Comparison of ENCODE assay signal across 16 cellular contexts in the genomic region with DNA sequence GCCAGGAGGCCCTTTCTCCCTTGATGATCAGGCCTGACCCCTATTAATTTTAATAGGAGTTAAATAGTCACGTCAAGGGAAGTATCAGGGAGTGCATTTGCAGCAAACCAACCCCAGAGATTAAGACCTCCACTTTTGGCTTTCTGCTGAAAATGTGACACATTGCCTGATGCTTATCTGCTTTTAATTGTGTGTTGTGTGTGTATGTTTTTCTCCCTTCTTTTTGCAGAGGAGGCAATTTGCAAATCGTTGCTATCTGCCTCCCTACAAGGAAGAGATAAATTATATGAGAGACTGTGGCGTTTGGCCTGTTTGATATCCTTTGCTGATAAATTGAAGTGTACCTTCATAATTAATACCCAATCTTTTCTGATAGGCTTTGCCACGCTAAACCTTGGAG.
DNase-seq lines count a peak whose midpoint lies in the region; ATAC-seq, FAIRE-seq and TF ChIP-seq lines count a peak whose summit lies in the region.
"Had no signal": no experiment of that assay in that cellular context is flagged by ENCODE, and none has a peak within 500 bp of the region (broad histone marks: within the 10 kb centered on the region; RNA-seq: fewer than 3 reads in every experiment).

No MANE protein-coding gene starts in this region.

- no peaks in the 10 kb centered on the region for H3K79me2 ChIP-seq in H1 (ENCODE audit: control insufficient read depth in 1 of 2, insufficient read depth in 2 of 2, low read length in 2 of 2)

- H3K36me3 Mint-ChIP-seq in stimulated activated naive CD8-positive, alpha-beta T cell treated with anti-CD3 and anti-CD28 coated beads, Interleukin-15, Interleukin-2, amounts not matched to agents 100 ng/mL and 50 ng/mL, for 24 hours (ENCODE audit: low read depth) = peaks cover 4% of the 10 kb centered on the region
- H3K36me3 Mint-ChIP-seq in T-helper 17 cell (ENCODE audit: low read depth) (peaks cover 3% of the 10 kb centered on the region), chondrocyte (ENCODE audit: low read depth) (no peaks in the 10 kb centered on the region)

- H4K8ac ChIP-seq in H1 (ENCODE audit: extremely low read depth, insufficient read depth, low read length) = no peak overlapping the region

- H2BK15ac ChIP-seq in H1 (ENCODE audit: low read length) = no peak overlapping the region

- H3K23me2 ChIP-seq in H1 (ENCODE audit: low read depth, low read length) = no peaks in the 10 kb centered on the region

- H2BK12ac ChIP-seq in H1 (ENCODE audit: low read depth, low read length) = no peak overlapping the region

- H2BK5ac ChIP-seq in H1 (ENCODE audit: low read depth, low read length) = no peak overlapping the region

- POLR2A ChIA-PET in H1 (lab: Charles Lee; ENCODE audit: partially characterized antibody) = no interaction called here

- H2BK120ac ChIP-seq in H1 (replicated peaks; ENCODE audit: low read depth, low read length) = no peak overlapping the region

- H3K36me3 ChIP-seq in H1 (ENCODE audit: control insufficient read depth in 2 of 4, insufficient read depth in 4 of 4, low read length in 3 of 4) = no peaks in the 10 kb centered on the region
- no peaks in the 10 kb centered on the region for H3K36me3 ChIP-seq in upper lobe of left lung
- H3K36me3 ChIP-seq: esophagus squamous epithelium, left ventricle myocardium inferior had no signal

- DNase-seq in stimulated activated naive CD8-positive, alpha-beta T cell treated with anti-CD3 and anti-CD28 coated beads, Interleukin-15, Interleukin-2, amounts not matched to agents 100 U/mL and 50 U/mL, for 24 hours = no peak
- DNase-seq in T-helper 17 cell (no peak), H1 (ENCODE audit: low read depth in 1 of 2, low spot score in 2 of 2) (no peak), chondrocyte (ENCODE audit: low spot score) (no peak), upper lobe of left lung (no peak), DMS79 (lab: John Stamatoyannopoulos, UW) (no peak), NCI-H1417 treated with DMSO at 0.1 percent for 48 hours (lab: John Stamatoyannopoulos, UW) (no peak)
- DNase-seq: activated CD8-positive, alpha-beta memory T cell treated with anti-CD3 and anti-CD28 coated beads for 24 hours; esophagus squamous epithelium; GF-D8; GM23248; left ventricle myocardium inferior; stimulated activated CD4-positive, alpha-beta T cell treated with anti-CD3 and anti-CD28 coated beads, Interleukin-2, amount 100 ng/mL, for 24 hours had no signal

- no peak overlapping the region for H2AK5ac ChIP-seq in H1 (ENCODE audit: low read depth, low read length)

- H2AFZ ChIP-seq in H1 (ENCODE audit: low read length) = peak overlapping the region; percentile 71; the same call in 1 of the 2 replicates
- H2AFZ ChIP-seq: GM23248 had no signal

- H3K14ac ChIP-seq in H1 (ENCODE audit: insufficient read length) = no peak overlapping the region

- FAIRE-seq in H1 (lab: Jason Lieb, UNC) = no peak
- FAIRE-seq: D721Med had no signal

- H3K4me3 Mint-ChIP-seq in stimulated activated naive CD8-positive, alpha-beta T cell treated with anti-CD3 and anti-CD28 coated beads, Interleukin-15, Interleukin-2, amounts not matched to agents 100 ng/mL and 50 ng/mL, for 24 hours = peak overlapping the region; percentile 84
- H3K4me3 Mint-ChIP-seq in T-helper 17 cell (peak overlapping the region; percentile 86), chondrocyte (ENCODE audit: unreplicated experiment) (no peak overlapping the region)

- H3K4me1 Mint-ChIP-seq in stimulated activated naive CD8-positive, alpha-beta T cell treated with anti-CD3 and anti-CD28 coated beads, Interleukin-15, Interleukin-2, amounts not matched to agents 100 ng/mL and 50 ng/mL, for 24 hours (ENCODE audit: low read depth) = peaks cover 47% of the 10 kb centered on the region
- H3K4me1 Mint-ChIP-seq in T-helper 17 cell (peaks cover 29% of the 10 kb centered on the region), chondrocyte (ENCODE audit: low read depth) (no peaks in the 10 kb centered on the region)

- peaks cover 9% of the 10 kb centered on the region for H3K9me3 Mint-ChIP-seq in stimulated activated naive CD8-positive, alpha-beta T cell treated with anti-CD3 and anti-CD28 coated beads, Interleukin-15, Interleukin-2, amounts not matched to agents 100 ng/mL and 50 ng/mL, for 24 hours
- peaks cover 12% of the 10 kb centered on the region for H3K9me3 Mint-ChIP-seq in chondrocyte (ENCODE audit: low read depth)

- H3K4me3 ChIP-seq in H1 (ENCODE audit: extremely low read depth in 1 of 4, insufficient read depth in 2 of 4, low read depth in 3 of 4, low read length in 4 of 4) (no peak overlapping the region), upper lobe of left lung (no peak overlapping the region)
- H3K4me3 ChIP-seq: esophagus squamous epithelium, GM23248, left ventricle myocardium inferior had no signal

- H3K27me3 ChIP-seq in H1 (replicated peaks in 1 of 4; ENCODE audit: control insufficient read depth in 3 of 4, extremely low read depth in 1 of 4, insufficient read depth in 3 of 4, low read length in 3 of 4) (no peaks in the 10 kb centered on the region), upper lobe of left lung (no peaks in the 10 kb centered on the region)
- H3K27me3 ChIP-seq: esophagus squamous epithelium had no signal

- H3K4me2 ChIP-seq in H1 (ENCODE audit: insufficient read depth in 1 of 2, low read depth in 2 of 2, low read length in 2 of 2) = no peak overlapping the region

- TF ChIP-seq POLR2A in H1 (IDR thresholded peaks at IDR 0.05; ENCODE audit: control extremely low read depth in 1 of 2, low read depth in 2 of 2, low read length in 2 of 2) (no peak), upper lobe of left lung (IDR thresholded peaks at IDR 0.05) (no peak)

- CTCF ChIA-PET in H1 (lab: Charles Lee; ENCODE audit: partially characterized antibody) = no interaction called here

- H3K79me1 ChIP-seq in H1 (ENCODE audit: low read depth, low read length) = no peaks in the 10 kb centered on the region

- no peak for ATAC-seq in stimulated activated naive CD8-positive, alpha-beta T cell treated with anti-CD3 and anti-CD28 coated beads, Interleukin-15, Interleukin-2, amounts not matched to agents 100 U/mL and 50 U/mL, for 24 hours
- peak; percentile 11 for ATAC-seq in T-helper 17 cell
- no peak for ATAC-seq in upper lobe of left lung (ENCODE audit: low FRiP score in 2 of 2)
- ATAC-seq: sciatic nerve had no signal

- H3K4me1 ChIP-seq in H1 (replicated peaks in 1 of 4; ENCODE audit: control insufficient read depth in 3 of 4, insufficient read depth in 4 of 4, low read length in 3 of 4) (0 out of 7 replicates have a peak, but pooled peaks cover 0 to 2% (median 0%) of the 10 kb centered on the region in 4 experiments), upper lobe of left lung (no peaks in the 10 kb centered on the region)
- H3K4me1 ChIP-seq: esophagus squamous epithelium, left ventricle myocardium inferior had no signal

- H4K91ac ChIP-seq in H1 (replicated peaks; ENCODE audit: insufficient read length, low read length) = no peak overlapping the region

- 83% methylated on average over 4 of the region's 4 CpGs; no CpG with 5 or more reads in 1 of the 2 experiments for WGBS in H1 (ENCODE audit: extremely low coverage in 1 of 2, insufficient coverage in 1 of 2, insufficient read length in 1 of 2, insufficient replicate concordance in 2 of 2, low coverage in 1 of 2, low lambda C conversion rate in 2 of 2, missing lambda C conversion rate in 1 of 2), 2 experiments
- 38 to 49% methylated on average over 4 of the region's 4 CpGs for WGBS in upper lobe of left lung, 2 donors

- no peak overlapping the region for H2BK20ac ChIP-seq in H1 (ENCODE audit: low read length)

- TF ChIP-seq CTCF in H1 (IDR thresholded peaks at IDR 0.05; ENCODE audit: control extremely low read depth in 1 of 3, insufficient read depth in 1 of 3, low read depth in 1 of 3, low read length in 3 of 3) = no peak
- TF ChIP-seq CTCF in chondrocyte (IDR thresholded peaks at IDR 0.05) = no peak
- no peak for TF ChIP-seq CTCF in upper lobe of left lung (IDR thresholded peaks at IDR 0.05)

- no peaks in the 10 kb centered on the region for H4K20me1 ChIP-seq in H1 (replicated peaks in 1 of 2; ENCODE audit: control insufficient read depth in 1 of 2, insufficient read depth in 2 of 2, low read length in 2 of 2)

- no peak overlapping the region for H3K4ac ChIP-seq in H1 (replicated peaks; ENCODE audit: insufficient read length, low read depth, low read length)

- H3K56ac ChIP-seq in H1 (replicated peaks; ENCODE audit: insufficient read length, low read depth, low read length) = no peak overlapping the region

- H3K27ac Mint-ChIP-seq in stimulated activated naive CD8-positive, alpha-beta T cell treated with anti-CD3 and anti-CD28 coated beads, Interleukin-15, Interleukin-2, amounts not matched to agents 100 ng/mL and 50 ng/mL, for 24 hours = peak overlapping the region; percentile 90
- peak overlapping the region; percentile 97 for H3K27ac Mint-ChIP-seq in T-helper 17 cell
- H3K27ac Mint-ChIP-seq in chondrocyte (ENCODE audit: unreplicated experiment) = no peak overlapping the region

- TF ChIP-seq EP300 in H1 (IDR thresholded peaks at IDR 0.05; ENCODE audit: borderline replicate concordance in 1 of 2, low read depth in 2 of 2, low read length in 2 of 2) (no peak), upper lobe of left lung (IDR thresholded peaks at IDR 0.05) (no peak)

- TF ChIP-seq RAD21 in H1 (IDR thresholded peaks at IDR 0.05 in 1 of 2, conservative IDR thresholded peaks at IDR 0.05 in 1 of 2; ENCODE audit: low read depth in 2 of 2, low read length in 2 of 2) = no peak

- H3K27ac ChIP-seq in H1 (ENCODE audit: low read depth, low read length) = no peak overlapping the region
- peak overlapping the region in 1 of 4 donors; percentile 16 for H3K27ac ChIP-seq in upper lobe of left lung
- H3K27ac ChIP-seq: esophagus squamous epithelium, GM23248, left ventricle myocardium inferior had no signal

- H4K5ac ChIP-seq in H1 (ENCODE audit: insufficient read length, low read depth, low read length) = no peak overlapping the region

- no peak overlapping the region for H3K9ac ChIP-seq in H1 (replicated peaks in 1 of 4; ENCODE audit: extremely low read depth in 1 of 4, low read depth in 3 of 4, low read length in 3 of 4)
- H3K9ac ChIP-seq: GM23248 had no signal

- H3K23ac ChIP-seq in H1 (ENCODE audit: insufficient read length) = no peak overlapping the region

- H3K9me3 ChIP-seq in T-helper 17 cell (ENCODE audit: control insufficient read depth, low read length, poor library complexity, severe bottlenecking) (no peaks in the 10 kb centered on the region), H1 (ENCODE audit: insufficient read depth in 2 of 2, low read depth in 1 of 2, low read length in 1 of 2) (no peaks in the 10 kb centered on the region), upper lobe of left lung (no peaks in the 10 kb centered on the region)

- H3K27me3 Mint-ChIP-seq in stimulated activated naive CD8-positive, alpha-beta T cell treated with anti-CD3 and anti-CD28 coated beads, Interleukin-15, Interleukin-2, amounts not matched to agents 100 ng/mL and 50 ng/mL, for 24 hours = no peaks in the 10 kb centered on the region
- H3K27me3 Mint-ChIP-seq in T-helper 17 cell = no peaks in the 10 kb centered on the region
- no peaks in the 10 kb centered on the region for H3K27me3 Mint-ChIP-seq in chondrocyte (ENCODE audit: low read depth)

- no peak overlapping the region for H3K18ac ChIP-seq in H1 (ENCODE audit: extremely low read depth, low read length)

TF ChIP-seq in H1, 55 proteins besides CTCF, POLR2A, EP300 and RAD21 (continues in another document):
- TF ChIP-seq FOSL1 (IDR thresholded peaks at IDR 0.05; ENCODE audit: insufficient read depth, low read depth, low read length) = no peak
- TF ChIP-seq NRF1 (IDR thresholded peaks at IDR 0.05; ENCODE audit: low read depth, low read length) = no peak
